19 cellular contexts compared by ENCODE assay signal in genomic region chr11:103433976-103434375, GRCh38.
A peak's percentile ranks its signal among the peaks of the same experiment; 100 is the strongest.
DNase-seq lines count a peak whose midpoint lies in the region; ATAC-seq and TF ChIP-seq lines count a peak whose summit lies in the region.
"Had no signal": no experiment of that assay in that cellular context is flagged by ENCODE, and none has a peak within 500 bp of the region (broad histone marks: within the 10 kb centered on the region; RNA-seq: fewer than 3 reads in every experiment).

No MANE protein-coding gene starts in this region.

- TF ChIP-seq POLR2A in esophagus muscularis mucosa (IDR thresholded peaks at IDR 0.05; ENCODE audit: low read depth) = no peak

- no peak overlapping the region for H3K4ac ChIP-seq in mesendoderm (ENCODE audit: low read depth, low read length)

- WGBS in mesendoderm (ENCODE audit: extremely low coverage, insufficient coverage, low lambda C conversion rate) = no CpG with 5 or more reads among the region's 3 CpGs
- 51% methylated on average over 3 of the region's 3 CpGs for WGBS in esophagus muscularis mucosa

- no peak overlapping the region for H2BK5ac ChIP-seq in mesendoderm (ENCODE audit: low read length)

- H3K79me2 ChIP-seq in mesendoderm (ENCODE audit: control insufficient read depth, insufficient read depth, low read length) = no peaks in the 10 kb centered on the region

- no peaks in the 10 kb centered on the region for H3K79me1 ChIP-seq in mesendoderm (ENCODE audit: low read length)

- DNase-seq in AG09319 (ENCODE audit: extremely low read depth, low read depth) (peak; percentile 7), NCI-H1048 (lab: John Stamatoyannopoulos, UW) (peak; percentile 3), dermis blood vessel endothelial cell (peak; percentile 65), mesendoderm (no peak), anterior cingulate cortex (lab: John Stamatoyannopoulos, UW) (no peak), DMS53 (lab: John Stamatoyannopoulos, UW) (no peak), esophagus muscularis mucosa (ENCODE audit: extremely low spot score) (no peak)
- DNase-seq: activated CD4-positive, alpha-beta T cell treated with anti-CD3 and anti-CD28 coated beads, Interleukin-2, amount 50 U/mL, for 4 hours; activated naive CD4-positive, alpha-beta T cell; CD4-positive, CD25-positive, alpha-beta regulatory T cell; NCI-H1930; NCI-H446 treated with DMSO at 0.1 percent for 48 hours; psoas muscle; SIG-M5; stimulated activated CD4-positive, alpha-beta T cell treated with anti-CD3 and anti-CD28 coated beads, Interleukin-12 subunit alpha, Interleukin-12 subunit beta, amount 100 ng/mL, for 4 hours; stimulated activated CD8-positive, alpha-beta memory T cell treated with anti-CD3 and anti-CD28 coated beads, Interleukin-4, amount 100 ng/mL, for 48 hours had no signal

- H3K27me3 ChIP-seq in mesendoderm (ENCODE audit: insufficient read depth, low read length, poor library complexity) (no peaks in the 10 kb centered on the region), esophagus muscularis mucosa (no peaks in the 10 kb centered on the region)
- H3K27me3 ChIP-seq: ascending aorta had no signal

- peaks cover 2% of the 10 kb centered on the region for H3K4me1 ChIP-seq in mesendoderm (ENCODE audit: control insufficient read depth, low read depth, low read length)
- H3K4me1 ChIP-seq in esophagus muscularis mucosa = peaks cover 0 to 4% (median 0%) of the 10 kb centered on the region in 4 donors
- H3K4me1 ChIP-seq: ascending aorta, psoas muscle had no signal

- H3K4me2 ChIP-seq in mesendoderm (ENCODE audit: low read length) = no peak overlapping the region

- H3K27ac ChIP-seq in mesendoderm (ENCODE audit: low read depth, low read length) (peak overlapping the region; percentile 37), esophagus muscularis mucosa (replicated peaks in 1 of 4) (no peak overlapping the region)
- H3K27ac ChIP-seq: ascending aorta, psoas muscle, VCaP had no signal

- no peak overlapping the region for H3K9ac ChIP-seq in mesendoderm (ENCODE audit: low read length)

- no peak overlapping the region for H2BK15ac ChIP-seq in mesendoderm (replicated peaks; ENCODE audit: low read depth)

- no peak overlapping the region for H3K56ac ChIP-seq in mesendoderm (ENCODE audit: low read length)

- no peak overlapping the region for H4K5ac ChIP-seq in mesendoderm (ENCODE audit: low read length)

- no peak overlapping the region for H2BK120ac ChIP-seq in mesendoderm (ENCODE audit: low read depth, low read length)

- H3K36me3 ChIP-seq in mesendoderm (ENCODE audit: control insufficient read depth, insufficient read depth, low read length) (no peaks in the 10 kb centered on the region), esophagus muscularis mucosa (no peaks in the 10 kb centered on the region)
- H3K36me3 ChIP-seq: ascending aorta had no signal

- TF ChIP-seq EP300 in esophagus muscularis mucosa (IDR thresholded peaks at IDR 0.05) = no peak

- no peak for ATAC-seq in GM21529 (IDR thresholded peaks at IDR 0.05; ENCODE audit: unreplicated experiment)
- ATAC-seq: psoas muscle had no signal

- H4K8ac ChIP-seq in mesendoderm (ENCODE audit: low read depth, low read length) = no peak overlapping the region

- no peak overlapping the region for H3K4me3 ChIP-seq in mesendoderm (ENCODE audit: low read length)
- H3K4me3 ChIP-seq in esophagus muscularis mucosa = no peak overlapping the region
- H3K4me3 ChIP-seq: ascending aorta, psoas muscle had no signal

- intact Hi-C loops in esophagus muscularis mucosa (cut with DNase I) = no loop called here

- no peak overlapping the region for H3K23ac ChIP-seq in mesendoderm (ENCODE audit: low read length)

- H3K9me3 ChIP-seq in esophagus muscularis mucosa = no peaks in the 10 kb centered on the region
- H3K9me3 ChIP-seq: ascending aorta, psoas muscle had no signal

- H2AK5ac ChIP-seq in mesendoderm (ENCODE audit: low read length) = no peak overlapping the region

- H3K18ac ChIP-seq in mesendoderm (ENCODE audit: low read length) = no peak overlapping the region

- TF ChIP-seq CTCF in AG09319 (IDR thresholded peaks at IDR 0.05; ENCODE audit: low read depth, low read length) = no peak
- TF ChIP-seq CTCF in esophagus muscularis mucosa (IDR thresholded peaks at IDR 0.05) = no peak

Comparison
In these comparisons a context has a peak if more than half of its experiments do, and no peak if none do; other contexts are left out.
1. DNase-seq: peak in AG09319 (single experiment), NCI-H1048 (single experiment) and dermis blood vessel endothelial cell (single experiment); none in mesendoderm (single experiment), anterior cingulate cortex (0 of 58), DMS53 (single experiment) and esophagus muscularis mucosa (single experiment).